Comparison of ENCODE assay signal across 20 cellular contexts in genomic region chr3:63679181-63679580, GRCh38. TPM values are rescaled to one million over a fixed set of nuclear protein-coding genes. Genes with fewer than 3 reads are reported as not detected.
DNase-seq lines count a peak whose midpoint lies in the region; ATAC-seq and TF ChIP-seq lines count a peak whose summit lies in the region.
"Had no signal": no experiment of that assay in that cellular context is flagged by ENCODE, and none has a peak within 500 bp of the region (broad histone marks: within the 10 kb centered on the region; RNA-seq: fewer than 3 reads in every experiment).

No MANE protein-coding gene starts in this region.

- TF ChIP-seq CTCF in HL-60 (IDR thresholded peaks at IDR 0.05; ENCODE audit: insufficient read depth, low read length) = no peak
- TF ChIP-seq CTCF in upper lobe of right lung (IDR thresholded peaks at IDR 0.05) = no peak

- ATAC-seq in upper lobe of right lung = peak; percentile 61
- no peak for ATAC-seq in GM18868 (IDR thresholded peaks at IDR 0.05; ENCODE audit: unreplicated experiment)
- ATAC-seq: A549 had no signal

- no peaks in the 10 kb centered on the region for H3K9me3 ChIP-seq in upper lobe of right lung
- H3K9me3 ChIP-seq: A549, BLaER1, SJCRH30 had no signal

- no peaks in the 10 kb centered on the region for H3K4me1 ChIP-seq in upper lobe of right lung
- H3K4me1 ChIP-seq: A549, BLaER1, SJCRH30 had no signal

- DNase-seq in HL-60 (ENCODE audit: low read depth in 1 of 2, low spot score in 1 of 2) (peak; percentile 34 to 58), NOMO-1 treated with DMSO at 0.1 percent for 48 hours (lab: John Stamatoyannopoulos, UW; ENCODE audit: unreplicated experiment) (peak; percentile 90), SKM-1 treated with dmso at 0.1 percent for 144 hours (lab: John Stamatoyannopoulos, UW; ENCODE audit: unreplicated experiment) (peak; percentile 68), upper lobe of right lung (no peak), nucleus accumbens (lab: John Stamatoyannopoulos, UW) (no peak), cerebellum (ENCODE audit: low spot score) (no peak)
- DNase-seq: CD8-positive, alpha-beta memory T cell; DMS79; H9; KG1; NCI-H1092 treated with DMSO at 0.1 percent for 48 hours; NCI-H2081; NCI-H446 treated with DMSO at 0.1 percent for 48 hours; PC-9; SJCRH30 had no signal

- intact Hi-C loops in upper lobe of right lung (cut with DNase I) = no loop called here

- H3K36me3 ChIP-seq in upper lobe of right lung = no peaks in the 10 kb centered on the region
- H3K36me3 ChIP-seq: BLaER1, SJCRH30 had no signal

- no peak overlapping the region for H3K4me3 ChIP-seq in HL-60 (replicated peaks; ENCODE audit: insufficient read depth, low read length)
- H3K4me3 ChIP-seq in upper lobe of right lung = no peak overlapping the region
- H3K4me3 ChIP-seq: A549, BLaER1, PC-9, SJCRH30 had no signal

- H3K27me3 ChIP-seq in HL-60 (ENCODE audit: insufficient read depth, poor library complexity, severe bottlenecking) (no peaks in the 10 kb centered on the region), upper lobe of right lung (no peaks in the 10 kb centered on the region)
- H3K27me3 ChIP-seq: BLaER1, SJCRH30 had no signal

- H3K27ac ChIP-seq in HL-60 (replicated peaks) (no peak overlapping the region; the same call in 1 of the 2 replicates), upper lobe of right lung (no peak overlapping the region)
- H3K27ac ChIP-seq: A549, BLaER1, PC-9, RWPE1, SJCRH30 had no signal

RNA-seq across cellular contexts. Expression of gene SNTN, which starts 26.7 kb away (rescaled TPM):
- not detected for total RNA-seq in upper lobe of right lung
- total RNA-seq in cerebellum = not detected
- total RNA-seq: CD8-positive, alpha-beta memory T cell; H9; HT-29; PC-9; SJCRH30 had no signal

Comparison
In these comparisons a context has a peak if more than half of its experiments do, and no peak if none do; other contexts are left out.
1. DNase-seq: peak in HL-60 (2 of 2), NOMO-1 treated with DMSO at 0.1 percent for 48 hours (single experiment) and SKM-1 treated with dmso at 0.1 percent for 144 hours (single experiment); none in upper lobe of right lung (single experiment), nucleus accumbens (0 of 56) and cerebellum (single experiment).